ENCODE assay signal across 8 cellular contexts in the genomic region with DNA sequence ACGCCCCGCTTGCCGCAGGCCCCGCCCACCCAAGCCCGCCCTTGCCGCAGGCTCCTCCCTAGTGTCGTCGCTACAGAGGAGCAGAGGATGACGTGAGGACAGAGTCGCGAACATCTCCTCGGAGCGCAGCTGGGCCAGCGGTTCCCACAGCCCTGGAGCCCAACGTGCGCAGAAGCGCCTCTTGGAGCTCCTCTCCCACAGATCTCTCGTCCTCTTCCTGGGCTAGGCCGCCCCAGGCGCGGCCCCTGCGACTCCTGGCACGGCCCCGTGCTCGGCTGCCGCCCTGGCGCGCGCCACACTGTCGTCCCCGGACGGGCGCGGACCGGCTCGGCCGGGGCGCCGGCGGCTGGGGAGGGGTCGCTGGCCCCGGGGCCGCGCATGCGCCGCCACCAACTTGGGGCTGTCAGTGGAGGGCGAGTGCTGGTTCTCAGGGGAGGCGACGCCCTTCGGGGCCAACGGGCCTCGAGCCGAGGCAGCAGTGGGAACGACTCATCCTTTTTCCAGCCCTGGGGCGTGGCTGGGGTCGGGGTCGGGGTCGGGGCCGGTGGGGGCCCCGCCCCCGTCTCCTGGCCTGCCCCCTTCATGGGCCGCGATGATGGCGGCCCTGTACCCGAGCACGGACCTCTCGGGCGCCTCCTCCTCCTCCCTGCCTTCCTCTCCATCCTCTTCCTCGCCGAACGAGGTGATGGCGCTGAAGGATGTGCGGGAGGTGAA. TPM values are rescaled to one million over a fixed set of nuclear protein-coding genes. Genes with fewer than 3 reads are reported as not detected.
DNase-seq lines count a peak whose midpoint lies in the region; ATAC-seq and TF ChIP-seq lines count a peak whose summit lies in the region.

A gene (plus strand): TSS at position 67 of the 714 bp plus-strand sequence. CDS start 526 bp downstream, at position 593.

- no peaks in the 10 kb centered on the region for H3K9me3 Mint-ChIP-seq in activated CD4-positive, alpha-beta memory T cell treated with anti-CD3 and anti-CD28 coated beads, Interleukin-2, amount 10 ng/mL, durations not matched to agents 7 days and 5 days

- peaks cover 12% of the 10 kb centered on the region for H3K4me1 Mint-ChIP-seq in activated CD4-positive, alpha-beta memory T cell treated with anti-CD3 and anti-CD28 coated beads, Interleukin-2, amount 10 ng/mL, durations not matched to agents 7 days and 5 days

- peak; percentile 71 for TF ChIP-seq POLR2A in GM19099 (IDR thresholded peaks at IDR 0.05; ENCODE audit: extremely low read depth, insufficient read length, low read depth)

- H3K4me3 Mint-ChIP-seq in activated CD4-positive, alpha-beta memory T cell treated with anti-CD3 and anti-CD28 coated beads, Interleukin-2, amount 10 ng/mL, durations not matched to agents 7 days and 5 days: peak within 1 kb of the TSS; percentile 81

- peak; percentile 94 for ATAC-seq in HG03354 (IDR thresholded peaks at IDR 0.05; ENCODE audit: poor library complexity, severe bottlenecking, unreplicated experiment)

- peak; percentile 93 for DNase-seq in Ammon's horn (ENCODE audit: low spot score)
- peak; percentile 46 for DNase-seq in NCI-H510A treated with DMSO at 0.1 percent for 48 hours (lab: John Stamatoyannopoulos, UW)
- peak; percentile 85 for DNase-seq in activated CD4-positive, alpha-beta memory T cell treated with anti-CD3 and anti-CD28 coated beads, Interleukin-2, amount 10 ng/mL, durations not matched to agents 7 days and 5 days
- peak; percentile 70 for DNase-seq in effector CD8-positive, alpha-beta T cell (lab: John Stamatoyannopoulos, UW)
- peak; percentile 84 to 86 for DNase-seq in lung microvascular endothelial cell (ENCODE audit: low read depth in 2 of 2)
- DNase-seq in stimulated activated CD4-positive, alpha-beta T cell treated with anti-CD3 and anti-CD28 coated beads, TNF-alpha, amount 100 ng/mL, for 24 hours (ENCODE audit: low read depth in 3 of 3): peak; percentile 9 to 61 (median 56)

- H3K27me3 Mint-ChIP-seq in activated CD4-positive, alpha-beta memory T cell treated with anti-CD3 and anti-CD28 coated beads, Interleukin-2, amount 10 ng/mL, durations not matched to agents 7 days and 5 days: peaks cover 53% of the 10 kb centered on the region

- POLR2A ChIA-PET in activated CD4-positive, alpha-beta memory T cell treated with anti-CD3 and anti-CD28 coated beads, Interleukin-2, amount 10 ng/mL, durations not matched to agents 7 days and 5 days (lab: Charles Lee): interaction anchor here (0.6 to 2.8 kb wide), 9 partner anchors 8 to 927 kb away, joined by 3 to 16 read pairs (median 3); a partner anchor contains a TSS

- CTCF ChIA-PET in activated CD4-positive, alpha-beta memory T cell treated with anti-CD3 and anti-CD28 coated beads, Interleukin-2, amount 10 ng/mL, durations not matched to agents 7 days and 5 days (lab: Charles Lee): interaction anchor here (1.2 kb wide), 1 partner anchor 147 kb away, joined by 4 read pairs; no protein-coding TSS in a partner anchor

- no peaks in the 10 kb centered on the region for H3K36me3 Mint-ChIP-seq in activated CD4-positive, alpha-beta memory T cell treated with anti-CD3 and anti-CD28 coated beads, Interleukin-2, amount 10 ng/mL, durations not matched to agents 7 days and 5 days (ENCODE audit: low read depth)

- peak within 1 kb of the TSS; percentile 83 for H3K27ac Mint-ChIP-seq in activated CD4-positive, alpha-beta memory T cell treated with anti-CD3 and anti-CD28 coated beads, Interleukin-2, amount 10 ng/mL, durations not matched to agents 7 days and 5 days

RNA-seq across cellular contexts. Expression of the gene that starts here (rescaled TPM):
- total RNA-seq in activated CD4-positive, alpha-beta memory T cell treated with anti-CD3 and anti-CD28 coated beads, Interleukin-2, amount 10 ng/mL, durations not matched to agents 7 days and 5 days: 1 to 10 TPM; 3.0 TPM
- total RNA-seq in lung microvascular endothelial cell: 3.8 and 4.8 TPM in 2 replicates

Comparison
In these comparisons a context has a peak if more than half of its experiments do, and no peak if none do; other contexts are left out.
1. Peak in every context shown above with its lines: DNase-seq and ATAC-seq.